In genomic region chr10:99809931-99810615, GRCh38 we compare ENCODE assay signal across 20 cellular contexts. TPM values are rescaled to one million over a fixed set of nuclear protein-coding genes. Genes with fewer than 3 reads are reported as not detected.
DNase-seq lines count a peak whose midpoint lies in the region; ATAC-seq and TF ChIP-seq lines count a peak whose summit lies in the region.
"Had no signal": no experiment of that assay in that cellular context is flagged by ENCODE, and none has a peak within 500 bp of the region (broad histone marks: within the 10 kb centered on the region; RNA-seq: fewer than 3 reads in every experiment).

No MANE protein-coding gene starts in this region.

- H3K27me3 Mint-ChIP-seq in activated naive CD8-positive, alpha-beta T cell treated with anti-CD3 and anti-CD28 coated beads, Interleukin-2, amount 50 U/mL, for 24 hours, result no peaks in the 10 kb centered on the region
- H3K27me3 Mint-ChIP-seq: activated CD8-positive, alpha-beta T cell treated with anti-CD3 and anti-CD28 coated beads for 36 hours; natural killer cell treated with Interleukin-12 subunit alpha and Interleukin-12 subunit beta and Interleukin-15 and Interleukin-18, amount 100 ng/mL, for 72 hours; stimulated activated naive CD8-positive, alpha-beta T cell treated with anti-CD3 and anti-CD28 coated beads, Interleukin-15, amount 100 ng/mL, for 72 hours had no signal

- H3K4me3 Mint-ChIP-seq in activated naive CD8-positive, alpha-beta T cell treated with anti-CD3 and anti-CD28 coated beads, Interleukin-2, amount 50 U/mL, for 24 hours, result no peak overlapping the region
- H3K4me3 Mint-ChIP-seq: activated CD8-positive, alpha-beta T cell treated with anti-CD3 and anti-CD28 coated beads for 36 hours; natural killer cell treated with Interleukin-12 subunit alpha and Interleukin-12 subunit beta and Interleukin-15 and Interleukin-18, amount 100 ng/mL, for 72 hours; stimulated activated naive CD8-positive, alpha-beta T cell treated with anti-CD3 and anti-CD28 coated beads, Interleukin-15, amount 100 ng/mL, for 72 hours had no signal

- peaks cover 23% of the 10 kb centered on the region for H3K36me3 ChIP-seq in adipocyte (ENCODE audit: control insufficient read depth, insufficient read depth, low read length, severe bottlenecking)
- no peaks in the 10 kb centered on the region for H3K36me3 ChIP-seq in urinary bladder (ENCODE audit: insufficient read depth)
- H3K36me3 ChIP-seq: BLaER1 treated with 17β-estradiol and CSF1 and Interleukin-3, amounts not matched to agents 10 nM and 100 nM; WERI-Rb-1 had no signal

- peaks cover 58% of the 10 kb centered on the region for H3K4me1 ChIP-seq in adipocyte (ENCODE audit: control insufficient read depth, insufficient read depth, low read length)
- peaks cover 1% of the 10 kb centered on the region for H3K4me1 ChIP-seq in urinary bladder (ENCODE audit: insufficient read depth)
- H3K4me1 ChIP-seq: BLaER1 treated with 17β-estradiol and CSF1 and Interleukin-3, amounts not matched to agents 10 nM and 100 nM had no signal

- no peak for ATAC-seq in HG03025 (IDR thresholded peaks at IDR 0.05; ENCODE audit: low FRiP score, unreplicated experiment)
- ATAC-seq in activated naive CD8-positive, alpha-beta T cell treated with anti-CD3 and anti-CD28 coated beads, Interleukin-2, amount 50 U/mL, for 24 hours, result no peak
- ATAC-seq: activated CD8-positive, alpha-beta T cell treated with anti-CD3 and anti-CD28 coated beads for 36 hours; esophagus mucosa; left ventricle myocardium superior; natural killer cell treated with Interleukin-12 subunit alpha and Interleukin-12 subunit beta and Interleukin-15 and Interleukin-18, amount 100 ng/mL, for 72 hours; stimulated activated naive CD8-positive, alpha-beta T cell treated with anti-CD3 and anti-CD28 coated beads, Interleukin-15, amount 100 ng/mL, for 72 hours had no signal

- H3K9me3 Mint-ChIP-seq in activated naive CD8-positive, alpha-beta T cell treated with anti-CD3 and anti-CD28 coated beads, Interleukin-2, amount 50 U/mL, for 24 hours, result peaks cover 2% of the 10 kb centered on the region
- H3K9me3 Mint-ChIP-seq: activated CD8-positive, alpha-beta T cell treated with anti-CD3 and anti-CD28 coated beads for 36 hours; natural killer cell treated with Interleukin-12 subunit alpha and Interleukin-12 subunit beta and Interleukin-15 and Interleukin-18, amount 100 ng/mL, for 72 hours; stimulated activated naive CD8-positive, alpha-beta T cell treated with anti-CD3 and anti-CD28 coated beads, Interleukin-15, amount 100 ng/mL, for 72 hours had no signal

- H3K9ac ChIP-seq in adipocyte (ENCODE audit: low read length), result peak overlapping the region; percentile 84
- H3K9ac ChIP-seq: BLaER1 treated with 17β-estradiol and CSF1 and Interleukin-3, amounts not matched to agents 10 nM and 100 nM had no signal

- DNase-seq in adipocyte (ENCODE audit: low read depth), result peak; percentile 83
- DNase-seq in fibroblast of pulmonary artery (ENCODE audit: low read depth), result peak; percentile 39
- peak; percentile 8 for DNase-seq in occipital lobe (lab: John Stamatoyannopoulos, UW)
- DNase-seq in activated naive CD8-positive, alpha-beta T cell treated with anti-CD3 and anti-CD28 coated beads, Interleukin-2, amount 50 U/mL, for 24 hours, result no peak
- no peak for DNase-seq in substantia nigra (lab: John Stamatoyannopoulos, UW)
- DNase-seq: activated CD8-positive, alpha-beta T cell treated with anti-CD3 and anti-CD28 coated beads for 36 hours; DMS 273 treated with DMSO at 0.1 percent for 48 hours; left ventricle myocardium superior; NCI-H1694; NCI-H345; Right ventricle myocardium superior; stimulated activated naive CD8-positive, alpha-beta T cell treated with anti-CD3 and anti-CD28 coated beads, Interleukin-15, amount 100 ng/mL, for 72 hours; WERI-Rb-1 had no signal

- no peaks in the 10 kb centered on the region for H3K9me3 ChIP-seq in adipocyte (ENCODE audit: control insufficient read depth, low read length)

- H3K27ac ChIP-seq in urinary bladder (ENCODE audit: low read depth), result peak overlapping the region; percentile 67
- no peak overlapping the region for H3K27ac ChIP-seq in substantia nigra (ENCODE audit: low read depth, low read length, poor library complexity, severe bottlenecking)
- H3K27ac ChIP-seq: BLaER1 treated with 17β-estradiol and CSF1 and Interleukin-3, amounts not matched to agents 10 nM and 100 nM; WERI-Rb-1 had no signal

- H3K36me3 Mint-ChIP-seq in activated naive CD8-positive, alpha-beta T cell treated with anti-CD3 and anti-CD28 coated beads, Interleukin-2, amount 50 U/mL, for 24 hours (ENCODE audit: low read depth), result no peaks in the 10 kb centered on the region
- H3K36me3 Mint-ChIP-seq: natural killer cell treated with Interleukin-12 subunit alpha and Interleukin-12 subunit beta and Interleukin-15 and Interleukin-18, amount 100 ng/mL, for 72 hours had no signal

- WGBS in urinary bladder, result 53% methylated on average over 7 of the region's 7 CpGs

- no peaks in the 10 kb centered on the region for H3K27me3 ChIP-seq in adipocyte (replicated peaks; ENCODE audit: control insufficient read depth, insufficient read depth, low read length)
- H3K27me3 ChIP-seq: BLaER1 treated with 17β-estradiol and CSF1 and Interleukin-3, amounts not matched to agents 10 nM and 100 nM had no signal

- H3K4me1 Mint-ChIP-seq in activated naive CD8-positive, alpha-beta T cell treated with anti-CD3 and anti-CD28 coated beads, Interleukin-2, amount 50 U/mL, for 24 hours, result no peaks in the 10 kb centered on the region
- H3K4me1 Mint-ChIP-seq: stimulated activated naive CD8-positive, alpha-beta T cell treated with anti-CD3 and anti-CD28 coated beads, Interleukin-15, amount 100 ng/mL, for 72 hours had no signal

- H3K4me3 ChIP-seq in adipocyte (ENCODE audit: low read length), result no peak overlapping the region
- H3K4me3 ChIP-seq in fibroblast of pulmonary artery (replicated peaks; ENCODE audit: low read depth, low read length), result no peak overlapping the region
- no peak overlapping the region for H3K4me3 ChIP-seq in urinary bladder (ENCODE audit: low read depth, low read length)
- H3K4me3 ChIP-seq: BLaER1 treated with 17β-estradiol and CSF1 and Interleukin-3, amounts not matched to agents 10 nM and 100 nM; coronary artery had no signal

- H3K27ac Mint-ChIP-seq in activated naive CD8-positive, alpha-beta T cell treated with anti-CD3 and anti-CD28 coated beads, Interleukin-2, amount 50 U/mL, for 24 hours, result no peak overlapping the region
- H3K27ac Mint-ChIP-seq: activated CD8-positive, alpha-beta T cell treated with anti-CD3 and anti-CD28 coated beads for 36 hours; activated T-helper 2 cell treated with anti-CD3 and anti-CD28 coated beads, Interferon-gamma antibody, Interleukin-2, Interleukin-4, amounts not matched to agents 10 μg/mL and 5 μg/mL and 100 μg/mL, durations not matched to agents 14 hours and 24 hours and 36 hours; natural killer cell treated with Interleukin-12 subunit alpha and Interleukin-12 subunit beta and Interleukin-15 and Interleukin-18, amount 100 ng/mL, for 72 hours; stimulated activated naive CD8-positive, alpha-beta T cell treated with anti-CD3 and anti-CD28 coated beads, Interleukin-15, amount 100 ng/mL, for 72 hours had no signal

- no peak for TF ChIP-seq CTCF in fibroblast of pulmonary artery (IDR thresholded peaks at IDR 0.05; ENCODE audit: low read length, missing control alignments)

RNA-seq across cellular contexts. Expression of gene ABCC2, which starts 27.6 kb away (rescaled TPM):
- 0.16 TPM for total RNA-seq in occipital lobe
- total RNA-seq in urinary bladder, result 2.3 TPM
- 2.4 TPM for polyA plus RNA-seq in urinary bladder

Comparison
In these comparisons a context has a peak if more than half of its experiments do, and no peak if none do; other contexts are left out.
1. DNase-seq: peak in adipocyte (single experiment), fibroblast of pulmonary artery (single experiment) and occipital lobe (single experiment); none in activated naive CD8-positive, alpha-beta T cell treated with anti-CD3 and anti-CD28 coated beads, Interleukin-2, amount 50 U/mL, for 24 hours (single experiment) and substantia nigra (0 of 49).